In genomic region chr4:104491826-104492771, GRCh38 we compare ENCODE assay signal across 8 cellular contexts. TPM values are rescaled to one million over a fixed set of nuclear protein-coding genes. Genes with fewer than 3 reads are reported as not detected.
DNase-seq lines count a peak whose midpoint lies in the region; ATAC-seq, FAIRE-seq and TF ChIP-seq lines count a peak whose summit lies in the region.

No MANE protein-coding gene starts in this region.

- H3K27me3 ChIP-seq in HAP-1 (ENCODE audit: low read depth) = no peaks in the 10 kb centered on the region
- H3K27me3 ChIP-seq in GM12878 (replicated peaks in 1 of 2; ENCODE audit: control insufficient read depth in 2 of 2, insufficient read depth in 2 of 2, low read length in 1 of 2) = no peaks in the 10 kb centered on the region
- H3K27me3 ChIP-seq in HepG2 (ENCODE audit: control insufficient read depth in 1 of 2, insufficient read depth in 2 of 2, low read length in 2 of 2) = peaks cover 0 to 20% of the 10 kb centered on the region in 2 experiments; a peak in 1 of 5 replicates
- peaks cover 13% of the 10 kb centered on the region for H3K27me3 ChIP-seq in thymus (ENCODE audit: control insufficient read depth, insufficient read depth)

- peak overlapping the region; percentile 48 for H3K4me3 ChIP-seq in HAP-1
- peak overlapping the region; percentile 84 for H3K4me3 ChIP-seq in GM12878
- peak overlapping the region; percentile 21 to 68 (median 45); a peak in 5 of 6 replicates for H3K4me3 ChIP-seq in HepG2 (replicated peaks in 1 of 3; ENCODE audit: insufficient read depth in 1 of 3, low read depth in 2 of 3, low read length in 3 of 3)
- peak overlapping the region; percentile 49 for H3K4me3 ChIP-seq in thymus (ENCODE audit: low read length)

- H3K27ac Mint-ChIP-seq in activated naive CD4-positive, alpha-beta T cell treated with anti-CD3 and anti-CD28 coated beads for 36 hours = no peak overlapping the region

- TF ChIP-seq CTCF in GM12878 (IDR thresholded peaks at IDR 0.05 in 2 of 3, conservative IDR thresholded peaks at IDR 0.05 in 1 of 3; ENCODE audit: control insufficient read depth in 2 of 3, extremely low read depth in 1 of 3, insufficient read depth in 1 of 3, low read depth in 3 of 3, low read length in 3 of 3) = no peak
- TF ChIP-seq CTCF in HepG2 (CRISPR knock-in tag; IDR thresholded peaks at IDR 0.05) = no peak

- no peak for DNase-seq in activated naive CD4-positive, alpha-beta T cell treated with anti-CD3 and anti-CD28 coated beads for 36 hours
- no peak for DNase-seq in activated naive CD4-positive, alpha-beta T cell treated with anti-CD3 and anti-CD28 coated beads, Interleukin-2, amount 50 U/mL, for 16 hours
- peak; percentile 70 to 90 for DNase-seq in HAP-1 (ENCODE audit: low spot score in 2 of 2)
- DNase-seq in NCI-H187 treated with DMSO at 0.1 percent for 48 hours (lab: John Stamatoyannopoulos, UW) = peak; percentile 15
- peak; percentile 87 for DNase-seq in GM12878 (ENCODE audit: low read depth, low spot score)
- DNase-seq in HepG2 (ENCODE audit: low spot score) = no peak
- no peak for DNase-seq in amniotic stem cell (lab: John Stamatoyannopoulos, UW)

- H3K4me2 ChIP-seq in GM12878 (ENCODE audit: control insufficient read depth, insufficient read depth) (peak overlapping the region; percentile 68), HepG2 (ENCODE audit: low read depth, low read length) (peak overlapping the region; percentile 74)

- H3K4me1 ChIP-seq in HAP-1 = peaks cover 18% of the 10 kb centered on the region
- H3K4me1 ChIP-seq in GM12878 (ENCODE audit: control insufficient read depth, insufficient read depth, low read length) = peaks cover 16% of the 10 kb centered on the region
- H3K4me1 ChIP-seq in HepG2 (ENCODE audit: insufficient read depth, low read length) = peaks cover 21% of the 10 kb centered on the region
- H3K4me1 ChIP-seq in thymus (ENCODE audit: control insufficient read depth, insufficient read depth, low read length) = peaks cover 5% of the 10 kb centered on the region

- H4K20me1 ChIP-seq in GM12878 (ENCODE audit: control insufficient read depth, insufficient read depth) (no peaks in the 10 kb centered on the region), HepG2 (ENCODE audit: insufficient read depth, low read length) (no peaks in the 10 kb centered on the region)

- CTCF ChIA-PET in activated naive CD4-positive, alpha-beta T cell treated with anti-CD3 and anti-CD28 coated beads for 36 hours (lab: Charles Lee) = interaction anchor here (0.6 kb wide), 1 partner anchor 1013 kb away, joined by 3 read pairs; no protein-coding TSS in a partner anchor
- CTCF ChIA-PET in GM12878 (lab: Yijun Ruan, JAX) = interaction anchor here (1.1 kb wide), 1 partner anchor 368 kb away, joined by 3 read pairs; no protein-coding TSS in a partner anchor
- CTCF ChIA-PET in HepG2 (lab: Yijun Ruan, JAX; ENCODE audit: low intra/inter-chr PET ratio, low total read pairs) = no interaction called here

- RAD21 ChIA-PET in GM12878 (lab: Charles Lee; ENCODE audit: unreplicated experiment) = interaction anchor here (0.9 to 1.1 kb wide), 2 partner anchors 22 to 27 kb away, joined by 4 read pairs; no protein-coding TSS in a partner anchor

- ATAC-seq in GM12878 = peak; percentile 22
- ATAC-seq in HepG2 = no peak

- peak overlapping the region; percentile 77 for H2AFZ ChIP-seq in GM12878 (ENCODE audit: control insufficient read depth, low read depth, low read length)
- H2AFZ ChIP-seq in HepG2 (ENCODE audit: low read length) = no peak overlapping the region

- H3K79me2 ChIP-seq in GM12878 (ENCODE audit: control insufficient read depth, insufficient read depth, low read length) = peaks cover 51% of the 10 kb centered on the region
- H3K79me2 ChIP-seq in HepG2 (ENCODE audit: insufficient read depth, low read length) = no peaks in the 10 kb centered on the region

- TF ChIP-seq EP300 in GM12878 (IDR thresholded peaks at IDR 0.05; ENCODE audit: borderline replicate concordance in 1 of 2, control insufficient read depth in 1 of 2, low read depth in 2 of 2, low read length in 2 of 2) (peak in 1 of 2 experiments; percentile 36; a peak in 1 of 4 replicates), HepG2 (IDR thresholded peaks at IDR 0.05; ENCODE audit: low read depth in 2 of 2, low read length in 2 of 2) (no peak), HepG2 (CRISPR knock-in tag; IDR thresholded peaks at IDR 0.05; ENCODE audit: borderline replicate concordance) (no peak)

- intact Hi-C loops in activated naive CD4-positive, alpha-beta T cell treated with anti-CD3 and anti-CD28 coated beads for 36 hours (cut with micrococcal nuclease) = loop anchor here (5.0 kb wide), 1 partner anchor 980 kb away; the partner anchor contains the start of gene PPA2
- intact Hi-C loops in GM12878 (cut with micrococcal nuclease; ENCODE audit: unreplicated experiment) = loop anchor here (1.0 to 10.0 kb wide), 8 partner anchors 250 to 1665 kb away; partner anchors contain the start of genes PPA2, TET2 and UBE2D3
- intact Hi-C loops in HepG2 (cut with micrococcal nuclease; ENCODE audit: unreplicated experiment) = loop anchor here (10.0 kb wide), 1 partner anchor 107 kb away; no protein-coding TSS in a partner anchor

- H3K27me3 Mint-ChIP-seq in activated naive CD4-positive, alpha-beta T cell treated with anti-CD3 and anti-CD28 coated beads for 36 hours (ENCODE audit: low read depth) = peaks cover 55% of the 10 kb centered on the region

- peak; percentile 80 for FAIRE-seq in GM12878 (lab: Jason Lieb, UNC)
- no peak for FAIRE-seq in HepG2 (lab: Jason Lieb, UNC)

- H3K27ac ChIP-seq in GM12878 (ENCODE audit: control insufficient read depth, insufficient read depth) (peak overlapping the region; percentile 91), HepG2 (ENCODE audit: extremely low read length, insufficient read depth, low read length) (no peak overlapping the region), thymus (ENCODE audit: low read depth) (peak overlapping the region; percentile 52)

- H3K9ac ChIP-seq in GM12878 (ENCODE audit: control insufficient read depth, insufficient read depth, low read length) (peak overlapping the region; percentile 82), HepG2 (ENCODE audit: insufficient read depth, low read depth, low read length) (no peak overlapping the region)

- BruUV-seq in GM12878 (replicated peaks; lab: Mats Ljungman, UMichigan) = no TSS peak
- no TSS peak for BruUV-seq in HepG2 (replicated peaks; lab: Mats Ljungman, UMichigan)

- no peaks in the 10 kb centered on the region for H3K9me3 Mint-ChIP-seq in activated naive CD4-positive, alpha-beta T cell treated with anti-CD3 and anti-CD28 coated beads for 36 hours

- SMC1A ChIA-PET in GM12878 (lab: Charles Lee; ENCODE audit: uncharacterized antibody, unreplicated experiment) = interaction anchor here (1.0 to 1.2 kb wide), 2 partner anchors 19 to 252 kb away, joined by 3 read pairs; no protein-coding TSS in a partner anchor

- H3K36me3 Mint-ChIP-seq in activated naive CD4-positive, alpha-beta T cell treated with anti-CD3 and anti-CD28 coated beads for 36 hours (ENCODE audit: low read depth) = no peaks in the 10 kb centered on the region

- TF ChIP-seq POLR2A in GM12878 (IDR thresholded peaks at IDR 0.05; ENCODE audit: low read depth, low read length) (no peak), HepG2 (IDR thresholded peaks at IDR 0.05; ENCODE audit: insufficient read depth in 1 of 2, low read depth in 2 of 2, low read length in 2 of 2) (no peak)

- POLR2A ChIA-PET in GM12878 (lab: Charles Lee) (interaction anchor here (0.5 to 1.1 kb wide), 3 partner anchors 28 to 368 kb away, joined by 3 read pairs; no protein-coding TSS in a partner anchor), HepG2 (lab: Yijun Ruan, JAX) (no interaction called here)

- TF ChIP-seq RAD21 in GM12878 (IDR thresholded peaks at IDR 0.05; ENCODE audit: insufficient read depth, low read depth, low read length) (no peak), HepG2 (CRISPR knock-in tag; IDR thresholded peaks at IDR 0.05) (no peak)

- H3K9me3 ChIP-seq in HAP-1 (no peaks in the 10 kb centered on the region), GM12878 (replicated peaks; ENCODE audit: control insufficient read depth, insufficient read depth, low read length) (no peaks in the 10 kb centered on the region), HepG2 (ENCODE audit: low read length) (no peaks in the 10 kb centered on the region), thymus (ENCODE audit: control insufficient read depth) (no peaks in the 10 kb centered on the region)

- peak overlapping the region; percentile 54 for H3K4me3 Mint-ChIP-seq in activated naive CD4-positive, alpha-beta T cell treated with anti-CD3 and anti-CD28 coated beads for 36 hours

- no peaks in the 10 kb centered on the region for H3K36me3 ChIP-seq in HAP-1 (replicated peaks)
- no peaks in the 10 kb centered on the region for H3K36me3 ChIP-seq in GM12878 (ENCODE audit: control insufficient read depth in 2 of 2, insufficient read depth in 2 of 2, low read length in 1 of 2)
- no peaks in the 10 kb centered on the region for H3K36me3 ChIP-seq in HepG2 (replicated peaks in 1 of 2; ENCODE audit: control insufficient read depth in 1 of 2, insufficient read depth in 2 of 2, low read length in 2 of 2)
- no peaks in the 10 kb centered on the region for H3K36me3 ChIP-seq in thymus (ENCODE audit: control insufficient read depth, insufficient read depth)

- in situ Hi-C loops in HAP-1 (cut with MboI; ENCODE audit: low sequenced_read_pairs) (no loop called here), GM12878 (cut with MboI) (loop anchor here (10.0 kb wide), 1 partner anchor 373 kb away; no protein-coding TSS in a partner anchor), HepG2 (cut with HindIII; ENCODE audit: extremely low pct_ligation_motif_present, low pct_unique_long_range_greater_than_20kb) (no loop called here)

- WGBS in GM12878 (ENCODE audit: insufficient coverage, insufficient replicate concordance, low lambda C conversion rate, missing lambda C conversion rate) = 2% methylated on average over 11 of the region's 19 CpGs
- 28% methylated on average over 19 of the region's 19 CpGs for WGBS in HepG2 (ENCODE audit: low lambda C conversion rate)
- 8% methylated on average over 19 of the region's 19 CpGs for WGBS in thymus

- peaks cover 28% of the 10 kb centered on the region for H3K4me1 Mint-ChIP-seq in activated naive CD4-positive, alpha-beta T cell treated with anti-CD3 and anti-CD28 coated beads for 36 hours (ENCODE audit: low read depth)

RNA-seq across cellular contexts. Expression of gene CXXC4, which starts 2.6 kb away (rescaled TPM):
- total RNA-seq in activated naive CD4-positive, alpha-beta T cell treated with anti-CD3 and anti-CD28 coated beads for 36 hours = not detected
- 16.2 and 18.9 TPM in 2 replicates for total RNA-seq in GM12878 (2013; cell fraction: nucleolus; rRNA removed)
- total RNA-seq in GM12878 (2014; rRNA removed) = 7.4 and 9.8 TPM in 2 replicates
- total RNA-seq in GM12878 (2014; rRNA removed; fragmentation: Illumina TruSeq; extraction: Trizol) = 10.8 and 12.1 TPM in 2 replicates
- 11.1 and 12.0 TPM in 2 replicates for total RNA-seq in GM12878 (2021)
- 1.3 TPM for polyA plus RNA-seq in GM12878 (2011; ENCODE audit: low read depth)
- 8.2 and 11.1 TPM in 2 replicates for polyA plus RNA-seq in GM12878 (2011; rRNA removed)
- 2.6 and 2.9 TPM in 2 replicates for polyA plus RNA-seq in GM12878 (2011; cell fraction: cytosol; rRNA removed)
- polyA plus RNA-seq in GM12878 (2011; cell fraction: nucleus; rRNA removed) = 10.5 and 11.0 TPM in 2 replicates
- 2.8 and 3.5 TPM in 2 replicates for polyA plus RNA-seq in GM12878 (2012)
- polyA plus RNA-seq in GM12878 (2014; fragmentation: Illumina TruSeq; extraction: Trizol) = 10.8 and 13.2 TPM in 2 replicates
- polyA plus RNA-seq in GM12878 (2014; fragmentation: Nextera tagmentation; extraction: Ambion mirVana) = 10 to 100 TPM in 1 of 2 experiments, 1 to 10 TPM in 1; 4.2 to 17.0 TPM
- polyA plus RNA-seq in GM12878 (2014; rRNA removed) = 6.1 and 6.2 TPM in 2 replicates
- 1 to 10 TPM; 6.4 to 7.4 TPM for polyA plus RNA-seq in GM12878 (2016; fragmentation: Nextera tagmentation; extraction: Ambion mirVana)
- 6.9 and 8.4 TPM in 2 replicates for polyA minus RNA-seq in GM12878 (2011; rRNA and poly(A)+ RNA removed)
- 4.3 and 4.8 TPM in 2 replicates for polyA minus RNA-seq in GM12878 (2011; cell fraction: cytosol; rRNA and poly(A)+ RNA removed)
- 7.5 and 14.7 TPM in 2 replicates for polyA minus RNA-seq in GM12878 (2011; cell fraction: nucleus; rRNA and poly(A)+ RNA removed)
- not detected in 2 replicates for total RNA-seq in HepG2 (2016; rRNA removed; fragmentation: Illumina TruSeq; extraction: Trizol)
- not detected in 2 replicates for total RNA-seq in HepG2 (2016; cell fraction: cytosol; rRNA removed; fragmentation: Illumina TruSeq; extraction: Trizol; ENCODE audit: low read depth)
- total RNA-seq in HepG2 (2016; cell fraction: insoluble cytoplasmic fraction; rRNA removed; fragmentation: Illumina TruSeq; extraction: Trizol) = not detected in 2 replicates
- total RNA-seq in HepG2 (2016; cell fraction: membrane; rRNA removed; fragmentation: Illumina TruSeq; extraction: Trizol) = not detected in 2 replicates
- total RNA-seq in HepG2 (2016; cell fraction: nucleus; rRNA removed; fragmentation: Illumina TruSeq; extraction: Trizol) = not detected in 2 replicates
- 0.01 TPM in 1 of 2 replicates, not detected in the other for polyA plus RNA-seq in HepG2 (2011; rRNA removed)
- not detected in 2 replicates for polyA plus RNA-seq in HepG2 (2011; cell fraction: cytosol; rRNA removed)
- polyA plus RNA-seq in HepG2 (2011; cell fraction: nucleus; rRNA removed) = 0.02 TPM in 1 of 2 replicates, not detected in the other
- polyA plus RNA-seq in HepG2 (2012) = 0.04 TPM in 1 of 2 replicates, not detected in the other
- polyA plus RNA-seq in HepG2 (2016; cell fraction: cytosol; fragmentation: Illumina TruSeq; extraction: Trizol; ENCODE audit: low read depth) = not detected in 2 replicates
- polyA plus RNA-seq in HepG2 (2016; cell fraction: insoluble cytoplasmic fraction; fragmentation: Illumina TruSeq; extraction: Trizol; ENCODE audit: low read depth) = not detected in 2 replicates
- not detected in 2 replicates for polyA plus RNA-seq in HepG2 (2016; cell fraction: membrane; fragmentation: Illumina TruSeq; extraction: Trizol; ENCODE audit: low read depth)
- polyA plus RNA-seq in HepG2 (2016; cell fraction: nucleus; fragmentation: Illumina TruSeq; extraction: Trizol; ENCODE audit: insufficient read depth, low read depth) = not detected in 2 replicates
- 0.04 TPM in 1 of 2 replicates, not detected in the other for polyA minus RNA-seq in HepG2 (2011; rRNA and poly(A)+ RNA removed; ENCODE audit: low replicate concordance)
- polyA minus RNA-seq in HepG2 (2011; cell fraction: cytosol; rRNA and poly(A)+ RNA removed) = not detected in 2 replicates
- polyA minus RNA-seq in HepG2 (2011; cell fraction: nucleus; rRNA and poly(A)+ RNA removed) = 0.12 and 0.13 TPM in 2 replicates
- 0.57 TPM for polyA plus RNA-seq in thymus

Comparison
In these comparisons a context has a peak if more than half of its experiments do, and no peak if none do; other contexts are left out.
1. DNase-seq: peak in HAP-1 (2 of 2), NCI-H187 treated with DMSO at 0.1 percent for 48 hours (single experiment) and GM12878 (single experiment); none in activated naive CD4-positive, alpha-beta T cell treated with anti-CD3 and anti-CD28 coated beads for 36 hours (single experiment), activated naive CD4-positive, alpha-beta T cell treated with anti-CD3 and anti-CD28 coated beads, Interleukin-2, amount 50 U/mL, for 16 hours (single experiment), HepG2 (single experiment) and amniotic stem cell (single experiment).
2. RNA of gene CXXC4, which starts 2.6 kb away (total RNA-seq): 7.4 to 18.9 TPM in GM12878; not detected in activated naive CD4-positive, alpha-beta T cell treated with anti-CD3 and anti-CD28 coated beads for 36 hours and not detected in HepG2; every median in the first group is over 4 times any median in the second.
3. Peak in every context shown above with its lines, with median percentiles within 50 percentile points of each other: H3K4me3 ChIP-seq.